ENCODE assay signal across 9 cellular contexts in the genomic region with DNA sequence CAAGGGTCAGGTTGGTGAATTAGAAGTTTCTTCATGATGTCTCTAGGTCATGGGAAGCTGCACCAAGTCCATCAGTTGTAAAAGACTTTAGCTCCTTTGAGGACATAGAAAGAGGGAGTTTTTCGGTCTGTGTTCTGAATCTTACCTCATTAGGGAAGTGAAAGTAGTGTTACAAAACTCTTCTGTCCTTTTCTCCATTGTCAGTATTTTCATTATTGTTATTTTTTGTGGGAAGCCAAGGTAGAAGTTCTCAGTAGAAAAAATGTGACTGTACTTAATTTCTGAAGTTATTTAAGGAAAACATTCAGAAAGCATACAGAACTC. TPM values are rescaled to one million over a fixed set of nuclear protein-coding genes. Genes with fewer than 3 reads are reported as not detected.
DNase-seq lines count a peak whose midpoint lies in the region; ATAC-seq and TF ChIP-seq lines count a peak whose summit lies in the region.
"Had no signal": no experiment of that assay in that cellular context is flagged by ENCODE, and none has a peak within 500 bp of the region (broad histone marks: within the 10 kb centered on the region; RNA-seq: fewer than 3 reads in every experiment).

No MANE protein-coding gene starts in this region.

- 100% methylated on average over 1 of the region's 1 CpG for WGBS in GM23248 (ENCODE audit: low coverage in 1 of 2, low lambda C conversion rate in 2 of 2, missing lambda C conversion rate in 2 of 2), 2 experiments

- TF ChIP-seq CTCF in GM12865 (IDR thresholded peaks at IDR 0.05; ENCODE audit: insufficient read depth, low read depth, low read length, missing control alignments) = no peak

- H3K27me3 Mint-ChIP-seq in activated T-helper 17 cell treated with anti-CD3 and anti-CD28 coated beads, Interleukin-2, amount 50 U/mL, for 72 hours = no peaks in the 10 kb centered on the region

- no peak overlapping the region for H3K9ac ChIP-seq in GM23248

- peaks cover 45% of the 10 kb centered on the region for H3K36me3 Mint-ChIP-seq in activated T-helper 17 cell treated with anti-CD3 and anti-CD28 coated beads, Interleukin-2, amount 50 U/mL, for 72 hours (ENCODE audit: low read depth)

- H3K4me2 ChIP-seq in GM23248 (ENCODE audit: unreplicated experiment) = no peak overlapping the region

- H3K4me1 ChIP-seq in GM23248 (ENCODE audit: insufficient read depth) = peaks cover 6% of the 10 kb centered on the region
- H3K4me1 ChIP-seq in SJCRH30 = peaks cover 12% of the 10 kb centered on the region; the same call in 1 of the 2 replicates

- H3F3A ChIP-seq in GM23248 (ENCODE audit: insufficient read depth) = 0 out of 2 replicates have a peak, but pooled peaks cover 8% of the 10 kb centered on the region

- peak; percentile 65 for DNase-seq in GM12865 (ENCODE audit: low read depth)
- DNase-seq in NCI-H1436 treated with DMSO at 0.1 percent for 48 hours (lab: John Stamatoyannopoulos, UW) = no peak
- no peak for DNase-seq in GM23248
- no peak for DNase-seq in T-helper 9 cell
- DNase-seq in SJCRH30 = no peak
- DNase-seq: erythroblast had no signal

- H3K4me3 ChIP-seq in GM12865 (ENCODE audit: low read depth, low read length) (no peak overlapping the region), GM23248 (no peak overlapping the region), SJCRH30 (no peak overlapping the region)

- H3K9me2 ChIP-seq in GM23248 (ENCODE audit: insufficient read depth) = no peaks in the 10 kb centered on the region

- H3K4me1 Mint-ChIP-seq in activated T-helper 17 cell treated with anti-CD3 and anti-CD28 coated beads, Interleukin-2, amount 50 U/mL, for 72 hours = peaks cover 14% of the 10 kb centered on the region

- H3K27me3 ChIP-seq in GM23248 (replicated peaks; ENCODE audit: insufficient read depth) (no peaks in the 10 kb centered on the region), SJCRH30 (no peaks in the 10 kb centered on the region)

- H2AFZ ChIP-seq in GM23248 = no peak overlapping the region

- in situ Hi-C loops in GM23248 (cut with MboI) = no loop called here

- H3K36me3 ChIP-seq in GM23248 (ENCODE audit: low read depth) = no peaks in the 10 kb centered on the region; the same call in 1 of the 2 replicates
- no peaks in the 10 kb centered on the region for H3K36me3 ChIP-seq in SJCRH30

- H3K27ac ChIP-seq in GM23248 = no peak overlapping the region
- no peak overlapping the region for H3K27ac ChIP-seq in SJCRH30

- H3K9me3 Mint-ChIP-seq in activated T-helper 17 cell treated with anti-CD3 and anti-CD28 coated beads, Interleukin-2, amount 50 U/mL, for 72 hours = no peaks in the 10 kb centered on the region

- no peaks in the 10 kb centered on the region for H4K20me1 ChIP-seq in GM23248 (ENCODE audit: insufficient read depth)

- H3K79me2 ChIP-seq in GM23248 (ENCODE audit: insufficient read depth) = peaks cover 3% of the 10 kb centered on the region; the same call in 1 of the 2 replicates

- peak overlapping the region; percentile 18 for H3K4me3 Mint-ChIP-seq in activated T-helper 17 cell treated with anti-CD3 and anti-CD28 coated beads, Interleukin-2, amount 50 U/mL, for 72 hours

- ATAC-seq in GM19438 (IDR thresholded peaks at IDR 0.05; ENCODE audit: low read depth, unreplicated experiment) (peak; percentile 83), HG03097 (IDR thresholded peaks at IDR 0.05; ENCODE audit: low FRiP score, unreplicated experiment) (peak; percentile 69)
- peak; percentile 34 for ATAC-seq in activated T-helper 17 cell treated with anti-CD3 and anti-CD28 coated beads, Interleukin-2, amount 50 U/mL, for 72 hours (replicated peaks)

- H3K9me3 ChIP-seq in GM23248 (ENCODE audit: low read depth) (no peaks in the 10 kb centered on the region), SJCRH30 (replicated peaks) (no peaks in the 10 kb centered on the region)

- peak overlapping the region; percentile 82 for H3K27ac Mint-ChIP-seq in activated T-helper 17 cell treated with anti-CD3 and anti-CD28 coated beads, Interleukin-2, amount 50 U/mL, for 72 hours

RNA-seq across cellular contexts. Expression of a gene that starts 24.2 kb away (rescaled TPM):
- total RNA-seq in activated T-helper 17 cell treated with anti-CD3 and anti-CD28 coated beads, Interleukin-2, amount 50 U/mL, for 72 hours = 10 to 100 TPM; 30.8 to 38.7 TPM
- total RNA-seq in GM23248 (2014; rRNA removed; shearing (Covaris generic)) = 36.7 and 49.3 TPM in 2 replicates
- 8.6 and 12.2 TPM in 2 replicates for polyA plus RNA-seq in GM23248 (2016; fragmentation: Nextera tagmentation; extraction: Ambion mirVana)
- 24.2 and 25.9 TPM in 2 replicates for total RNA-seq in SJCRH30 (2014; rRNA removed; shearing (Covaris generic))

RNA-seq across cellular contexts. Expression of a gene that starts 45.8 kb away (rescaled TPM):
- 10 to 100 TPM; 12.5 to 27.8 TPM for total RNA-seq in activated T-helper 17 cell treated with anti-CD3 and anti-CD28 coated beads, Interleukin-2, amount 50 U/mL, for 72 hours
- 7.9 and 16.4 TPM in 2 replicates for total RNA-seq in GM23248 (2014; rRNA removed; shearing (Covaris generic))
- 22.3 and 23.8 TPM in 2 replicates for polyA plus RNA-seq in GM23248 (2016; fragmentation: Nextera tagmentation; extraction: Ambion mirVana)
- 18.2 and 20.1 TPM in 2 replicates for total RNA-seq in SJCRH30 (2014; rRNA removed; shearing (Covaris generic))

RNA-seq across cellular contexts. Expression of a gene that starts 53.5 kb away (rescaled TPM):
- 100 to 1,000 TPM; 101 to 144 TPM for total RNA-seq in activated T-helper 17 cell treated with anti-CD3 and anti-CD28 coated beads, Interleukin-2, amount 50 U/mL, for 72 hours
- total RNA-seq in GM23248 (2014; rRNA removed; shearing (Covaris generic)) = 9.1 and 14.0 TPM in 2 replicates
- 13.6 and 15.8 TPM in 2 replicates for polyA plus RNA-seq in GM23248 (2016; fragmentation: Nextera tagmentation; extraction: Ambion mirVana)
- 23.1 and 23.2 TPM in 2 replicates for total RNA-seq in SJCRH30 (2014; rRNA removed; shearing (Covaris generic))
